In genomic region chr11:25876456-25876965, GRCh38 we compare ENCODE assay signal across 2 cellular contexts.
TF ChIP-seq lines count a peak whose summit lies in the region.

No MANE protein-coding gene starts in this region.

TF ChIP-seq in GM23338, 12 proteins besides CTCF, POLR2A, EP300 and RAD21 (continued from another document):
- TF ChIP-seq ZNF462 (CRISPR knock-in tag; IDR thresholded peaks at IDR 0.05) (no peak), STAT1 (IDR thresholded peaks at IDR 0.05; ENCODE audit: unreplicated experiment) (no peak), ZNF331 (CRISPR knock-in tag; IDR thresholded peaks at IDR 0.05; ENCODE audit: low read depth) (no peak), POLR2AphosphoS5 (IDR thresholded peaks at IDR 0.05; ENCODE audit: low read depth) (no peak), ETS1 (IDR thresholded peaks at IDR 0.05) (no peak), EZH2 (IDR thresholded peaks at IDR 0.05; ENCODE audit: low read depth, unreplicated experiment) (no peak), EZH2phosphoT487 (IDR thresholded peaks at IDR 0.05; ENCODE audit: unreplicated experiment) (no peak), NANOG (IDR thresholded peaks at IDR 0.05; ENCODE audit: borderline replicate concordance) (no peak), REST (IDR thresholded peaks at IDR 0.05; ENCODE audit: unreplicated experiment) (no peak), CREB1 (CRISPR knock-in tag; IDR thresholded peaks at IDR 0.05; ENCODE audit: low read depth) (no peak)

TF ChIP-seq in WTC11, 78 proteins besides CTCF, POLR2A, EP300 and RAD21 (continued from another document):
- TF ChIP-seq AR (CRISPR knock-in tag; IDR thresholded peaks at IDR 0.05) (no peak), ZNF532 (CRISPR knock-in tag; IDR thresholded peaks at IDR 0.05; ENCODE audit: borderline replicate concordance) (no peak), EMX1 (CRISPR knock-in tag; IDR thresholded peaks at IDR 0.05) (no peak), GABPB1 (CRISPR knock-in tag; IDR thresholded peaks at IDR 0.05) (no peak), USF1 (CRISPR knock-in tag; IDR thresholded peaks at IDR 0.05) (no peak), ZNF317 (CRISPR knock-in tag; IDR thresholded peaks at IDR 0.05; ENCODE audit: borderline replicate concordance, low read depth) (no peak), RELA (CRISPR knock-in tag; IDR thresholded peaks at IDR 0.05; ENCODE audit: borderline replicate concordance) (no peak), NFE2L1 (CRISPR knock-in tag; IDR thresholded peaks at IDR 0.05) (no peak), MLX (CRISPR knock-in tag; IDR thresholded peaks at IDR 0.05) (no peak), ZNF423 (CRISPR knock-in tag; IDR thresholded peaks at IDR 0.05) (no peak), ZNF263 (CRISPR knock-in tag; IDR thresholded peaks at IDR 0.05; ENCODE audit: low read depth) (no peak), ETV6 (CRISPR knock-in tag; IDR thresholded peaks at IDR 0.05) (no peak)
